1 cellular context compared by ENCODE assay signal in genomic region chr16:2519711-2520080, GRCh38.
TF ChIP-seq lines count a peak whose summit lies in the region.

No MANE protein-coding gene starts in this region.

TF ChIP-seq in WTC11, 78 proteins besides CTCF, POLR2A, EP300 and RAD21 (continued from another document):
- no peak for TF ChIP-seq ZNF425 (CRISPR knock-in tag; conservative IDR thresholded peaks at IDR 0.05)
- TF ChIP-seq ZNF396 (CRISPR knock-in tag; IDR thresholded peaks at IDR 0.05; ENCODE audit: borderline replicate concordance) = no peak
- no peak for TF ChIP-seq ETV6 (CRISPR knock-in tag; IDR thresholded peaks at IDR 0.05)
- TF ChIP-seq NFATC4 (CRISPR knock-in tag; IDR thresholded peaks at IDR 0.05) = no peak
- TF ChIP-seq NR3C1 (CRISPR knock-in tag; conservative IDR thresholded peaks at IDR 0.05; ENCODE audit: low read depth) = no peak
- TF ChIP-seq TCF7 (CRISPR knock-in tag; IDR thresholded peaks at IDR 0.05; ENCODE audit: low read depth) = no peak
- no peak for TF ChIP-seq MXD4 (CRISPR knock-in tag; IDR thresholded peaks at IDR 0.05; ENCODE audit: borderline replicate concordance)
- no peak for TF ChIP-seq ZBTB43 (CRISPR knock-in tag; IDR thresholded peaks at IDR 0.05)
- no peak for TF ChIP-seq AR (CRISPR knock-in tag; IDR thresholded peaks at IDR 0.05)
- no peak for TF ChIP-seq JAZF1 (CRISPR knock-in tag; IDR thresholded peaks at IDR 0.05)
TF ChIP-seq in WTC11: peak in this region for 0.
